10 cellular contexts compared by ENCODE assay signal in the genomic region with DNA sequence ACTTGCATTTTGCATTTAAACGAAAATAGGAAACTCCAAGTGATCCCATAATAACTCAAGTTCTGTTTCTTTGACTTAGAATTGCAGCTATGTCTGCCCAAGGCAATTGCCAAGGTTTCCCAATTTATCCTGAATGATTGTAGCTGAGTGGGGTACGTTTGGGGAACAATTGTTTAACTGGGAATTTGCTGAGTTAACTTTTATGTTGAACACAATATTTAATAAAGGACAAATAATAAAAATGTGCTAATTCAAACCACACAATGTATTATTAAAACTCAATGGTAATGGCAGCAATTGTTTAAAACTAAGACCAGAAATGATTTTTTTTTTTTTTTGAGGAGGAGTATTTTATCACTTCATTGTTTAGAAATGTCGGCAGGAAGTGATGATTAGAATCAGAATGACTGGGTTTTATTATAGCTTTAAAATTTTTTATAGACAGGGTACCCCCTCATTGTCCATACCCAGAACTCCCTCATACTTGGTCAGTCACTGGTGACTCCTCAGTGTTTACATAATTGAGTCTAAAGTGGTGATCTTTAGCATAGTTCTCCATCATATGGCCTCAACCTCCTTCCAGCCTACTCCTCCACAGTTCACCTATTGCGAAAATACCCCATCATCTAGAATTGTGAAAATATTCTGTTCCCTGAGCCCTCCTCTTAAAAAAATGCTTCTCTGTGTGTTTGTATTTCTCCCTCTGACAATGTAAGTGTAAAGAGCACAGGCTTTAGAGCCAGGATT.
DNase-seq lines count a peak whose midpoint lies in the region; ATAC-seq and TF ChIP-seq lines count a peak whose summit lies in the region.
"Had no signal": no experiment of that assay in that cellular context is flagged by ENCODE, and none has a peak within 500 bp of the region (broad histone marks: within the 10 kb centered on the region; RNA-seq: fewer than 3 reads in every experiment).

No MANE protein-coding gene starts in this region.

- no peaks in the 10 kb centered on the region for H3K4me1 Mint-ChIP-seq in activated naive CD4-positive, alpha-beta T cell treated with anti-CD3 and anti-CD28 coated beads, Interleukin-2, amount 10 ng/mL, durations not matched to agents 7 days and 5 days

- H3K9ac ChIP-seq in OCI-LY3 (ENCODE audit: low read length) (no peak overlapping the region), colonic mucosa (ENCODE audit: low read depth in 2 of 2, low read length in 2 of 2) (no peak overlapping the region), rectal smooth muscle tissue (ENCODE audit: low read length) (no peak overlapping the region)

- H3K27me3 ChIP-seq in OCI-LY3 (ENCODE audit: low read depth, low read length) (no peaks in the 10 kb centered on the region), colonic mucosa (no peaks in the 10 kb centered on the region), rectal smooth muscle tissue (ENCODE audit: control insufficient read depth, insufficient read depth, low read length) (no peaks in the 10 kb centered on the region)

- CTCF ChIA-PET in activated naive CD4-positive, alpha-beta T cell treated with anti-CD3 and anti-CD28 coated beads, Interleukin-2, amount 10 ng/mL, durations not matched to agents 7 days and 5 days (lab: Charles Lee), result no interaction called here

- no peaks in the 10 kb centered on the region for H3K9me3 Mint-ChIP-seq in activated naive CD4-positive, alpha-beta T cell treated with anti-CD3 and anti-CD28 coated beads, Interleukin-2, amount 10 ng/mL, durations not matched to agents 7 days and 5 days

- H3K4me2 ChIP-seq in OCI-LY3 (ENCODE audit: low read length), result peak overlapping the region; percentile 60

- H3K4me3 ChIP-seq in OCI-LY3 (ENCODE audit: low read length) (peak overlapping the region; percentile 31; the same call in 1 of the 2 replicates), colonic mucosa (no peak overlapping the region), rectal smooth muscle tissue (ENCODE audit: low read length) (no peak overlapping the region)

- H3K4me3 Mint-ChIP-seq in activated naive CD4-positive, alpha-beta T cell treated with anti-CD3 and anti-CD28 coated beads, Interleukin-2, amount 10 ng/mL, durations not matched to agents 7 days and 5 days, result no peak overlapping the region

- no peaks in the 10 kb centered on the region for H3K27me3 Mint-ChIP-seq in activated naive CD4-positive, alpha-beta T cell treated with anti-CD3 and anti-CD28 coated beads, Interleukin-2, amount 10 ng/mL, durations not matched to agents 7 days and 5 days

- no peaks in the 10 kb centered on the region for H3K36me3 ChIP-seq in OCI-LY3 (replicated peaks; ENCODE audit: low read depth, low read length)
- no peaks in the 10 kb centered on the region for H3K36me3 ChIP-seq in colonic mucosa
- no peaks in the 10 kb centered on the region for H3K36me3 ChIP-seq in rectal smooth muscle tissue (ENCODE audit: control insufficient read depth, insufficient read depth, low read length)

- DNase-seq in CD1c-positive myeloid dendritic cell (ENCODE audit: extremely low spot score), result peak; percentile 79
- DNase-seq in colonic mucosa, result no peak
- no peak for DNase-seq in nucleus accumbens (lab: John Stamatoyannopoulos, UW)
- no peak for DNase-seq in activated naive CD4-positive, alpha-beta T cell treated with anti-CD3 and anti-CD28 coated beads, Interleukin-2, amount 10 ng/mL, durations not matched to agents 7 days and 5 days
- no peak for DNase-seq in AG08395 (ENCODE audit: low spot score)
- DNase-seq: activated naive CD4-positive, alpha-beta T cell treated with anti-CD3 and anti-CD28 coated beads, Interleukin-2, amount 50 U/mL, for 16 hours; NCI-H1105 treated with DMSO at 0.1 percent for 48 hours had no signal

- H3K9me3 ChIP-seq in OCI-LY3 (ENCODE audit: insufficient read depth, low read length) (no peaks in the 10 kb centered on the region), colonic mucosa (no peaks in the 10 kb centered on the region)

- H4K20me1 ChIP-seq in OCI-LY3 (ENCODE audit: insufficient read depth, low read length), result no peaks in the 10 kb centered on the region

- H3K79me2 ChIP-seq in OCI-LY3 (ENCODE audit: low read length), result no peaks in the 10 kb centered on the region

- H3K27ac ChIP-seq in OCI-LY3 (ENCODE audit: low read length), result peak overlapping the region; percentile 53; the same call in 1 of the 2 replicates
- H3K27ac ChIP-seq in colonic mucosa, result peak overlapping the region; percentile 56
- H3K27ac ChIP-seq in rectal smooth muscle tissue (ENCODE audit: low read depth, low read length), result peak overlapping the region; percentile 69

- H3K36me3 Mint-ChIP-seq in activated naive CD4-positive, alpha-beta T cell treated with anti-CD3 and anti-CD28 coated beads, Interleukin-2, amount 10 ng/mL, durations not matched to agents 7 days and 5 days, result no peaks in the 10 kb centered on the region

- H2AFZ ChIP-seq in OCI-LY3 (ENCODE audit: low read depth, low read length), result no peak overlapping the region

- intact Hi-C loops in colonic mucosa (cut with DNase I), result no loop called here

- H3K4me1 ChIP-seq in OCI-LY3 (ENCODE audit: low read length) (peaks cover 26% of the 10 kb centered on the region), colonic mucosa (no peaks in the 10 kb centered on the region), rectal smooth muscle tissue (ENCODE audit: control insufficient read depth, insufficient read depth, low read length) (peaks cover 16% of the 10 kb centered on the region)

- no peak overlapping the region for H3K27ac Mint-ChIP-seq in activated naive CD4-positive, alpha-beta T cell treated with anti-CD3 and anti-CD28 coated beads, Interleukin-2, amount 10 ng/mL, durations not matched to agents 7 days and 5 days

- TF ChIP-seq CTCF in OCI-LY3 (IDR thresholded peaks at IDR 0.05; ENCODE audit: low read depth, low read length) (no peak), colonic mucosa (IDR thresholded peaks at IDR 0.05) (no peak)

- ATAC-seq in HG02571 (IDR thresholded peaks at IDR 0.05; ENCODE audit: unreplicated experiment), result no peak
